1 cellular context compared by ENCODE assay signal in the genomic region with DNA sequence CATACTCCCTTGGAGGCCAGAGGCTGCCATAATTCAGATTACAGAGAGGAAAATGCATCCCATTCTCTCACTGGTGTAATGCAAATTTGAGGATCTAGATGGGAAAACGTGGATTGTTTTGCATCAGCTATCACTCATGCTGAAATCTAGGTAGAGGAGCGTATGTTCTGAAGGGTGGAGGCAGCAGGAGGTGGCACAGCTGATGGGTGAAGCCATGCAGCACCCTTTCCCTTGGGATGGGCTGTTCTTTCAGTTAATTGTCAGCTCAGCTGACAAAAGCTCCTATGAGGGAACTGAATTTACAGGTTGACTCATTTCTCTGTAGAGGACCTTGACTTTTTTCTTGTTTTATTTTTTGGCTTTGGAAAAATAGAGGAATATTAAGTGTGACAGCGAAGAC.
TF ChIP-seq lines count a peak whose summit lies in the region.

No MANE protein-coding gene starts in this region.

TF ChIP-seq in WTC11, 78 proteins besides CTCF, POLR2A, EP300 and RAD21 (continued from another document):
- TF ChIP-seq, protein P1, sequence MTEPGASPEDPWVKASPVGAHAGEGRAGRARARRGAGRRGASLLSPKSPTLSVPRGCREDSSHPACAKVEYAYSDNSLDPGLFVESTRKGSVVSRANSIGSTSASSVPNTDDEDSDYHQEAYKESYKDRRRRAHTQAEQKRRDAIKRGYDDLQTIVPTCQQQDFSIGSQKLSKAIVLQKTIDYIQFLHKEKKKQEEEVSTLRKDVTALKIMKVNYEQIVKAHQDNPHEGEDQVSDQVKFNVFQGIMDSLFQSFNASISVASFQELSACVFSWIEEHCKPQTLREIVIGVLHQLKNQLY (CRISPR knock-in tag; IDR thresholded peaks at IDR 0.05) = no peak
- TF ChIP-seq JAZF1 (CRISPR knock-in tag; IDR thresholded peaks at IDR 0.05) = no peak
- TF ChIP-seq, protein P2, sequence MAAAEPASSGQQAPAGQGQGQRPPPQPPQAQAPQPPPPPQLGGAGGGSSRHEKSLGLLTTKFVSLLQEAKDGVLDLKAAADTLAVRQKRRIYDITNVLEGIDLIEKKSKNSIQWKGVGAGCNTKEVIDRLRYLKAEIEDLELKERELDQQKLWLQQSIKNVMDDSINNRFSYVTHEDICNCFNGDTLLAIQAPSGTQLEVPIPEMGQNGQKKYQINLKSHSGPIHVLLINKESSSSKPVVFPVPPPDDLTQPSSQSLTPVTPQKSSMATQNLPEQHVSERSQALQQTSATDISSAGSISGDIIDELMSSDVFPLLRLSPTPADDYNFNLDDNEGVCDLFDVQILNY (CRISPR knock-in tag; IDR thresholded peaks at IDR 0.05) = no peak
- TF ChIP-seq NFE2L1 (CRISPR knock-in tag; IDR thresholded peaks at IDR 0.05) = no peak
